Comparison of ENCODE assay signal across 8 cellular contexts in genomic region chr9:121286973-121287721, GRCh38. TPM values are rescaled to one million over a fixed set of nuclear protein-coding genes. Genes with fewer than 3 reads are reported as not detected.
DNase-seq lines count a peak whose midpoint lies in the region; ATAC-seq and TF ChIP-seq lines count a peak whose summit lies in the region.

No MANE protein-coding gene starts in this region.

- H3K4me3 Mint-ChIP-seq in endodermal cell: peak overlapping the region; percentile 35

- DNase-seq in AG04449 (ENCODE audit: low read depth, low spot score) (peak; percentile 58), HAP-1 (ENCODE audit: low spot score in 2 of 2) (peak; percentile 94 to 99), RWPE1 (ENCODE audit: low spot score) (peak; percentile 99), endodermal cell (peak; percentile 96), lung microvascular endothelial cell (ENCODE audit: low read depth in 2 of 2) (peak; percentile 84 to 97)

- H3K9me3 ChIP-seq in HAP-1 (no peaks in the 10 kb centered on the region), endodermal cell (ENCODE audit: control insufficient read depth, low read length) (no peaks in the 10 kb centered on the region), subcutaneous abdominal adipose tissue (ENCODE audit: control insufficient read depth in 5 of 5, low read length in 5 of 5) (no peaks in the 10 kb centered on the region)

- WGBS in endodermal cell (ENCODE audit: insufficient coverage in 1 of 2, insufficient read length in 1 of 2), 2 experiments: 7 to 23% methylated on average over 3 to 12 of the region's 13 CpGs

- TF ChIP-seq CTCF in AG04449 (IDR thresholded peaks at IDR 0.05; ENCODE audit: insufficient read depth, low read length, missing control alignments) (peak; percentile 11), RWPE1 (conservative IDR thresholded peaks at IDR 0.05; ENCODE audit: low read depth) (no peak; the same call in 1 of the 2 replicates), endodermal cell (conservative IDR thresholded peaks at IDR 0.05) (peak; percentile 70)

- CTCF ChIA-PET in AG04449 (lab: Yijun Ruan, JAX) (interaction anchor here (0.6 to 10.8 kb wide), 13 partner anchors 9 to 74 kb away, joined by 3 to 109 read pairs (median 3); partner anchors contain the start of gene GSN), RWPE1 (lab: Yijun Ruan, JAX) (interaction anchor here (0.6 to 2.6 kb wide), 9 partner anchors 9 to 239 kb away, joined by 3 to 11 read pairs (median 3); no protein-coding TSS in a partner anchor)

- H3K36me3 ChIP-seq in HAP-1 (replicated peaks) (no peaks in the 10 kb centered on the region), endodermal cell (ENCODE audit: control insufficient read depth, insufficient read depth, low read length) (no peaks in the 10 kb centered on the region), subcutaneous abdominal adipose tissue (ENCODE audit: control insufficient read depth in 5 of 5, insufficient read depth in 5 of 5, low read length in 5 of 5) (peaks cover 0 to 2% (median 0%) of the 10 kb centered on the region in 5 donors)

- peaks cover 16% of the 10 kb centered on the region for H3K27me3 Mint-ChIP-seq in endodermal cell (ENCODE audit: insufficient read depth)

- peaks cover 39% of the 10 kb centered on the region for H3K4me1 ChIP-seq in HAP-1
- H3K4me1 ChIP-seq in endodermal cell (ENCODE audit: control insufficient read depth, insufficient read depth, low read length): peaks cover 26% of the 10 kb centered on the region
- peaks cover 40 to 82% (median 81%) of the 10 kb centered on the region in 5 donors for H3K4me1 ChIP-seq in subcutaneous abdominal adipose tissue (ENCODE audit: control insufficient read depth in 5 of 5, insufficient read depth in 5 of 5, low read length in 5 of 5)

- peaks cover 62% of the 10 kb centered on the region for H3K4me1 Mint-ChIP-seq in endodermal cell

- no peak for ATAC-seq in HG03457 (IDR thresholded peaks at IDR 0.05; ENCODE audit: unreplicated experiment)
- no peak for ATAC-seq in GM18498 (IDR thresholded peaks at IDR 0.05; ENCODE audit: unreplicated experiment)

- H3K27me3 ChIP-seq in HAP-1 (ENCODE audit: low read depth) (no peaks in the 10 kb centered on the region), endodermal cell (ENCODE audit: control insufficient read depth, insufficient read depth, low read length, poor library complexity, severe bottlenecking) (no peaks in the 10 kb centered on the region), subcutaneous abdominal adipose tissue (ENCODE audit: control insufficient read depth in 5 of 5, insufficient read depth in 4 of 5, low read length in 5 of 5) (no peaks in the 10 kb centered on the region)

- H3K4me3 ChIP-seq in AG04449 (ENCODE audit: low read depth, low read length) (peak overlapping the region; percentile 13), HAP-1 (no peak overlapping the region), endodermal cell (ENCODE audit: low read length) (no peak overlapping the region), subcutaneous abdominal adipose tissue (ENCODE audit: low read depth in 1 of 5, low read length in 5 of 5) (peak overlapping the region in 4 of 5 donors; percentile 19 to 38 (median 20))

- H3K27ac ChIP-seq in RWPE1: peak overlapping the region; percentile 99
- peak overlapping the region; percentile 40 for H3K27ac ChIP-seq in endodermal cell (ENCODE audit: low read depth, low read length)
- H3K27ac ChIP-seq in subcutaneous abdominal adipose tissue (ENCODE audit: low read depth, low read length): peak overlapping the region; percentile 88

- no peaks in the 10 kb centered on the region for H3K9me3 Mint-ChIP-seq in endodermal cell

- H3K9ac ChIP-seq in endodermal cell (ENCODE audit: extremely low read depth, low read length, poor library complexity, severe bottlenecking) (peak overlapping the region; percentile 76), subcutaneous abdominal adipose tissue (ENCODE audit: low read length in 5 of 5) (peak overlapping the region; percentile 21 to 60 (median 57))

- POLR2A ChIA-PET in AG04449 (lab: Yijun Ruan, JAX) (interaction anchor here (0.6 to 5.0 kb wide), 6 partner anchors 9 to 100 kb away, joined by 3 to 32 read pairs (median 4); partner anchors contain the start of genes GSN and RAB14), RWPE1 (lab: Yijun Ruan, JAX; ENCODE audit: low non-redundant PET) (interaction anchor here (1.0 kb wide), 1 partner anchor 9 kb away, joined by 4 read pairs; no protein-coding TSS in a partner anchor)

- H3K36me3 Mint-ChIP-seq in endodermal cell (ENCODE audit: low read depth): no peaks in the 10 kb centered on the region

- in situ Hi-C loops in HAP-1 (cut with MboI; ENCODE audit: low sequenced_read_pairs): no loop called here

- H3K27ac Mint-ChIP-seq in endodermal cell: peak overlapping the region; percentile 95

RNA-seq across cellular contexts. Expression of gene GSN, which starts 19.2 kb away (rescaled TPM):
- total RNA-seq in endodermal cell (10 to 100 TPM; 57.0 to 77.2 TPM), lung microvascular endothelial cell (159 and 303 TPM in 2 replicates)
- polyA plus RNA-seq in endodermal cell (2013, experiment 1 of 2): 64.8 TPM
- polyA plus RNA-seq in endodermal cell (2013, experiment 2 of 2): 76.0 TPM

Comparison
In these comparisons a context has a peak if more than half of its experiments do, and no peak if none do; other contexts are left out.
1. H3K4me3 ChIP-seq: peak in AG04449 (single experiment) and subcutaneous abdominal adipose tissue (4 of 5); none in HAP-1 (single experiment) and endodermal cell (single experiment).
2. H3K27ac ChIP-seq: peak in every context shown above with its lines; median percentile 99 in RWPE1; 88 in subcutaneous abdominal adipose tissue; 40 in endodermal cell.
3. Peak in every context shown above with its lines, with median percentiles within 50 percentile points of each other: DNase-seq.